8 cellular contexts compared by ENCODE assay signal in genomic region chr5:140157032-140157781, GRCh38. TPM values are rescaled to one million over a fixed set of nuclear protein-coding genes. Genes with fewer than 3 reads are reported as not detected.
DNase-seq lines count a peak whose midpoint lies in the region; ATAC-seq, FAIRE-seq and TF ChIP-seq lines count a peak whose summit lies in the region.

No MANE protein-coding gene starts in this region.

- peaks cover 44% of the 10 kb centered on the region for H3K4me1 ChIP-seq in suprapubic skin

- H3K27me3 ChIP-seq in suprapubic skin: no peaks in the 10 kb centered on the region

- peak overlapping the region; percentile 11 for H3K4me3 ChIP-seq in LNCaP clone FGC (ENCODE audit: low read depth, low read length)
- H3K4me3 ChIP-seq in suprapubic skin: peak overlapping the region; percentile 42

- 10% methylated on average over 22 of the region's 30 CpGs for WGBS in suprapubic skin

- H3K9me3 ChIP-seq in suprapubic skin: no peaks in the 10 kb centered on the region

- H3K27ac ChIP-seq in suprapubic skin: no peak overlapping the region

- peak; percentile 85 for TF ChIP-seq CTCF in LNCaP clone FGC (IDR thresholded peaks at IDR 0.05; ENCODE audit: control insufficient read depth, extremely low read depth, insufficient read depth)
- TF ChIP-seq CTCF in omental fat pad (IDR thresholded peaks at IDR 0.05): peak in 2 of 3 donors; percentile 65 to 90
- TF ChIP-seq CTCF in suprapubic skin (IDR thresholded peaks at IDR 0.05): peak; percentile 88 to 92

- DNase-seq in ELF-1 (ENCODE audit: low read depth, low spot score) (peak; percentile 92), H54 (ENCODE audit: insufficient read length, low spot score) (peak; percentile 85), LNCaP clone FGC (ENCODE audit: low read depth) (no peak), SIG-M5 treated with dmso at 0.1 percent for 504 hours (lab: John Stamatoyannopoulos, UW; ENCODE audit: unreplicated experiment) (peak; percentile 81), globus pallidus (ENCODE audit: low spot score) (peak; percentile 93), omental fat pad (ENCODE audit: low spot score) (peak; percentile 89), suprapubic skin (ENCODE audit: low spot score in 2 of 2) (peak; percentile 93 to 96)
- DNase-seq in activated gamma-delta T cell treated with anti-CD3 and anti-CD28 coated beads, Interleukin-2, amount 50 U/mL, for 16 hours (ENCODE audit: low read depth): peak; percentile 72

- TF ChIP-seq EP300 in suprapubic skin (IDR thresholded peaks at IDR 0.05): no peak

- peak; percentile 96 for ATAC-seq in omental fat pad (ENCODE audit: low FRiP score)

- TF ChIP-seq POLR2A in H54 (IDR thresholded peaks at IDR 0.05; ENCODE audit: low read depth, low read length) (no peak), suprapubic skin (IDR thresholded peaks at IDR 0.05) (no peak)

- H3K36me3 ChIP-seq in suprapubic skin: no peaks in the 10 kb centered on the region

- peak; percentile 52 for FAIRE-seq in H54 (lab: Jason Lieb, UNC)

RNA-seq across cellular contexts. Expression of gene CYSTM1, which starts 17.8 kb away (rescaled TPM):
- total RNA-seq in omental fat pad (100 to 1,000 TPM; 105 to 164 (median 140) TPM), suprapubic skin (10 to 100 TPM; 21.0 to 66.4 (median 37.0) TPM)

RNA-seq across cellular contexts. Expression of gene IGIP, which starts 31.5 kb away (rescaled TPM):
- total RNA-seq in omental fat pad (10 to 100 TPM in 3 of 4 donors, 1 to 10 TPM in 1; 8.4 to 21.3 (median 16.8) TPM), suprapubic skin (10 to 100 TPM in 2 of 4 donors, 1 to 10 TPM in 2; 6.1 to 16.5 (median 11.6) TPM)

RNA-seq across cellular contexts. Expression of gene PURA, which starts 43.3 kb away (rescaled TPM):
- total RNA-seq in omental fat pad (10 to 100 TPM; 16.9 to 31.8 (median 24.3) TPM), suprapubic skin (10 to 100 TPM; 12.5 to 31.8 (median 21.9) TPM)
